23 cellular contexts compared by ENCODE assay signal in the genomic region with DNA sequence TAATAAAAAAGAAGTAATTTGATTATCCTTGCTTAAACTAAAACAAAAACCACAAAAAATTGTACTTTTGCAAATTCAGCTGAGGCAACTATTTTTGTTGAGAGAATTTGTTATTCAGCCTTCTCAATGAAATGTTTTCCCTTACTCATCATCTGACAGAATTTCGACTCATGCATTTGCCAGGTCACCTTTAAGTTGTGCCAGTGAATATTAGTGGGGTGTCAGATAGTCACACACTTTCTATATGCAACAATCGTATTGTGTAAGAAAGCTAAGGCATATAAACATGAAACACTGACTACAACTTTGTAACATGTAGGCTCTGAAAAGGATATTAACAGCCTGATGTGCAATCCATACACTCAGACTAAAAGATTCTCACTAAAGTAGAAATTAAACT.
DNase-seq lines count a peak whose midpoint lies in the region; ATAC-seq and TF ChIP-seq lines count a peak whose summit lies in the region.
"Had no signal": no experiment of that assay in that cellular context is flagged by ENCODE, and none has a peak within 500 bp of the region (broad histone marks: within the 10 kb centered on the region; RNA-seq: fewer than 3 reads in every experiment).

No MANE protein-coding gene starts in this region.

- H3K4me3 Mint-ChIP-seq in neural progenitor cell = no peak overlapping the region
- H3K4me3 Mint-ChIP-seq: CD14-positive monocyte; CD8-positive, alpha-beta memory T cell had no signal

- POLR2A ChIA-PET in SK-N-SH (lab: Yijun Ruan, JAX) = no interaction called here

- TF ChIP-seq EP300 in SK-N-SH (IDR thresholded peaks at IDR 0.05; ENCODE audit: borderline replicate concordance in 1 of 2, low read depth in 1 of 2, low read length in 1 of 2) = no peak

- H3K4me3 ChIP-seq in SK-N-SH (ENCODE audit: low read depth in 2 of 2, low read length in 1 of 2) (no peak overlapping the region), RWPE2 (ENCODE audit: severe bottlenecking) (no peak overlapping the region), epithelial cell of esophagus (ENCODE audit: low read length) (no peak overlapping the region), skeletal muscle cell (ENCODE audit: low read depth, low read length) (no peak overlapping the region), neural progenitor cell (no peak overlapping the region)
- H3K4me3 ChIP-seq: K562, MG63 had no signal

- H3K27ac ChIP-seq in SK-N-SH (ENCODE audit: low read depth in 2 of 2, low read length in 1 of 2) (no peak overlapping the region), RWPE2 (ENCODE audit: poor library complexity, severe bottlenecking) (peak overlapping the region; percentile 51), neural progenitor cell (no peak overlapping the region)
- H3K27ac ChIP-seq: 22Rv1 had no signal

- ATAC-seq in SK-N-SH treated with all-trans-retinoic acid at 6 μM for 48 hours (no peak), RWPE2 (ENCODE audit: low read depth) (peak; percentile 23; the same call in 1 of the 3 replicates), left cardiac atrium (no peak), GM19023 (IDR thresholded peaks at IDR 0.05; ENCODE audit: unreplicated experiment) (no peak)
- ATAC-seq: K562 had no signal

- H3K36me3 ChIP-seq in SK-N-SH (replicated peaks in 1 of 2; ENCODE audit: control insufficient read depth in 1 of 2, insufficient read depth in 2 of 2, low read length in 1 of 2) = no peaks in the 10 kb centered on the region
- no peaks in the 10 kb centered on the region for H3K36me3 ChIP-seq in RWPE2 (ENCODE audit: low read depth)
- no peaks in the 10 kb centered on the region for H3K36me3 ChIP-seq in neural progenitor cell
- H3K36me3 ChIP-seq: BE2C, MG63 had no signal

- no peaks in the 10 kb centered on the region; the same call in 1 of the 2 replicates for H3K9me2 ChIP-seq in SK-N-SH

- intact Hi-C loops in left cardiac atrium (cut with DNase I) = no loop called here

- TF ChIP-seq CTCF in SK-N-SH (IDR thresholded peaks at IDR 0.05) = no peak
- TF ChIP-seq CTCF in RWPE2 (IDR thresholded peaks at IDR 0.05; ENCODE audit: poor library complexity, severe bottlenecking) = no peak
- no peak for TF ChIP-seq CTCF in epithelial cell of esophagus (IDR thresholded peaks at IDR 0.05; ENCODE audit: insufficient read depth, low read depth, low read length, missing control alignments)
- no peak for TF ChIP-seq CTCF in neural progenitor cell (IDR thresholded peaks at IDR 0.05)

- H4K20me1 ChIP-seq in SK-N-SH (ENCODE audit: insufficient read depth) = no peaks in the 10 kb centered on the region
- H4K20me1 ChIP-seq in neural progenitor cell (ENCODE audit: low read depth) = no peaks in the 10 kb centered on the region

- peaks cover 3% of the 10 kb centered on the region for H3K36me3 Mint-ChIP-seq in neural progenitor cell
- H3K36me3 Mint-ChIP-seq: CD14-positive monocyte; CD8-positive, alpha-beta memory T cell had no signal

- no peaks in the 10 kb centered on the region for H3K27me3 Mint-ChIP-seq in neural progenitor cell (ENCODE audit: insufficient read depth, low read depth)
- H3K27me3 Mint-ChIP-seq: CD8-positive, alpha-beta memory T cell had no signal

- no peak for DNase-seq in SK-N-SH
- DNase-seq in RWPE2 (ENCODE audit: low spot score) = no peak
- peak; percentile 61 for DNase-seq in epithelial cell of esophagus (ENCODE audit: low read depth)
- peak; percentile 30 for DNase-seq in skeletal muscle cell (ENCODE audit: low read depth)
- DNase-seq in left cardiac atrium = no peak
- no peak for DNase-seq in neural progenitor cell (ENCODE audit: low spot score)
- DNase-seq: ACHN; BE2C; CD8-positive, alpha-beta memory T cell; DMS 273 treated with DMSO at 0.1 percent for 48 hours; DMS79; EL; GF-D8; H7; Kasumi-1; MG63; NCI-H2029; NCI-H526 treated with DMSO at 0.1 percent for 48 hours had no signal

- H3K79me2 ChIP-seq in SK-N-SH (ENCODE audit: insufficient read depth) = no peaks in the 10 kb centered on the region
- H3K79me2 ChIP-seq in neural progenitor cell (ENCODE audit: low read depth) = no peaks in the 10 kb centered on the region

- no peak for TF ChIP-seq RAD21 in SK-N-SH (IDR thresholded peaks at IDR 0.05; ENCODE audit: low read length)

- CTCF ChIA-PET in SK-N-SH (lab: Yijun Ruan, JAX) = no interaction called here

- H3K4me1 ChIP-seq in SK-N-SH (ENCODE audit: control insufficient read depth in 1 of 2, insufficient read depth in 2 of 2, low read depth in 1 of 2, low read length in 1 of 2) (no peaks in the 10 kb centered on the region), RWPE2 (ENCODE audit: insufficient read depth, poor library complexity, severe bottlenecking) (peaks cover 19% of the 10 kb centered on the region), neural progenitor cell (no peaks in the 10 kb centered on the region)
- H3K4me1 ChIP-seq: BE2C had no signal

- H3K9me3 Mint-ChIP-seq in neural progenitor cell = peaks cover 16% of the 10 kb centered on the region

- H3F3A ChIP-seq in SK-N-SH (replicated peaks; ENCODE audit: insufficient read depth) = peaks cover 11% of the 10 kb centered on the region
- no peaks in the 10 kb centered on the region for H3F3A ChIP-seq in neural progenitor cell (ENCODE audit: low read depth)

- H2AFZ ChIP-seq in SK-N-SH (ENCODE audit: low read depth) (peak overlapping the region; percentile 36), neural progenitor cell (replicated peaks) (no peak overlapping the region)

- no peak overlapping the region for H3K9ac ChIP-seq in SK-N-SH
- H3K9ac ChIP-seq in neural progenitor cell = no peak overlapping the region

- WGBS in SK-N-SH (ENCODE audit: low lambda C conversion rate) = 34% methylated on average over 2 of the region's 2 CpGs

- H3K4me2 ChIP-seq in SK-N-SH (no peak overlapping the region), neural progenitor cell (no peak overlapping the region)

- H3K27me3 ChIP-seq in SK-N-SH (ENCODE audit: insufficient read depth) (no peaks in the 10 kb centered on the region), RWPE2 (ENCODE audit: insufficient read depth, poor library complexity, severe bottlenecking) (no peaks in the 10 kb centered on the region), neural progenitor cell (no peaks in the 10 kb centered on the region)
- H3K27me3 ChIP-seq: BE2C, MG63 had no signal

- peaks cover 5% of the 10 kb centered on the region; the same call in 1 of the 2 replicates for H3K9me3 ChIP-seq in SK-N-SH
- H3K9me3 ChIP-seq in RWPE2 (ENCODE audit: severe bottlenecking) = no peaks in the 10 kb centered on the region
- H3K9me3 ChIP-seq in neural progenitor cell (ENCODE audit: low read depth) = no peaks in the 10 kb centered on the region
- H3K9me3 ChIP-seq: BE2C, MG63 had no signal

- no peaks in the 10 kb centered on the region for H3K4me1 Mint-ChIP-seq in neural progenitor cell
- H3K4me1 Mint-ChIP-seq: CD14-positive monocyte; CD8-positive, alpha-beta memory T cell had no signal

- H3K27ac Mint-ChIP-seq in neural progenitor cell = no peak overlapping the region
- H3K27ac Mint-ChIP-seq: CD14-positive monocyte; CD8-positive, alpha-beta memory T cell had no signal

TF ChIP-seq in SK-N-SH, 30 proteins besides CTCF, POLR2A, EP300 and RAD21:
- TF ChIP-seq GABPA (IDR thresholded peaks at IDR 0.05; ENCODE audit: low read depth) (no peak), FOXM1 (IDR thresholded peaks at IDR 0.05; ENCODE audit: low read depth) (no peak), ELF1 (IDR thresholded peaks at IDR 0.05) (no peak), NFIC (IDR thresholded peaks at IDR 0.05; ENCODE audit: borderline replicate concordance) (no peak), FOSL2 (IDR thresholded peaks at IDR 0.05; ENCODE audit: borderline replicate concordance, low read depth) (no peak), MEF2A (IDR thresholded peaks at IDR 0.05; ENCODE audit: borderline replicate concordance, low read depth) (no peak)
- TF ChIP-seq, protein P1, sequence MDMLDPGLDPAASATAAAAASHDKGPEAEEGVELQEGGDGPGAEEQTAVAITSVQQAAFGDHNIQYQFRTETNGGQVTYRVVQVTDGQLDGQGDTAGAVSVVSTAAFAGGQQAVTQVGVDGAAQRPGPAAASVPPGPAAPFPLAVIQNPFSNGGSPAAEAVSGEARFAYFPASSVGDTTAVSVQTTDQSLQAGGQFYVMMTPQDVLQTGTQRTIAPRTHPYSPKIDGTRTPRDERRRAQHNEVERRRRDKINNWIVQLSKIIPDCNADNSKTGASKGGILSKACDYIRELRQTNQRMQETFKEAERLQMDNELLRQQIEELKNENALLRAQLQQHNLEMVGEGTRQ (IDR thresholded peaks at IDR 0.05; ENCODE audit: borderline replicate concordance, low read depth, low read length) = no peak

TF ChIP-seq in SK-N-SH treated with all-trans-retinoic acid at 6 μM for 48 hours, 23 proteins besides CTCF, POLR2A, EP300 and RAD21:
- TF ChIP-seq, protein P2, sequence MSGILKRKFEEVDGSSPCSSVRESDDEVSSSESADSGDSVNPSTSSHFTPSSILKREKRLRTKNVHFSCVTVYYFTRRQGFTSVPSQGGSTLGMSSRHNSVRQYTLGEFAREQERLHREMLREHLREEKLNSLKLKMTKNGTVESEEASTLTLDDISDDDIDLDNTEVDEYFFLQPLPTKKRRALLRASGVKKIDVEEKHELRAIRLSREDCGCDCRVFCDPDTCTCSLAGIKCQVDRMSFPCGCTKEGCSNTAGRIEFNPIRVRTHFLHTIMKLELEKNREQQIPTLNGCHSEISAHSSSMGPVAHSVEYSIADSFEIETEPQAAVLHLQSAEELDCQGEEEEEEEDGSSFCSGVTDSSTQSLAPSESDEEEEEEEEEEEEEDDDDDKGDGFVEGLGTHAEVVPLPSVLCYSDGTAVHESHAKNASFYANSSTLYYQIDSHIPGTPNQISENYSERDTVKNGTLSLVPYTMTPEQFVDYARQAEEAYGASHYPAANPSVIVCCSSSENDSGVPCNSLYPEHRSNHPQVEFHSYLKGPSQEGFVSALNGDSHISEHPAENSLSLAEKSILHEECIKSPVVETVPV (CRISPR knock-in tag; IDR thresholded peaks at IDR 0.05) = no peak
- TF ChIP-seq ZNF70 (CRISPR knock-in tag; IDR thresholded peaks at IDR 0.05) (no peak), GLIS3 (CRISPR knock-in tag; IDR thresholded peaks at IDR 0.05) (no peak)
- TF ChIP-seq, protein P3, sequence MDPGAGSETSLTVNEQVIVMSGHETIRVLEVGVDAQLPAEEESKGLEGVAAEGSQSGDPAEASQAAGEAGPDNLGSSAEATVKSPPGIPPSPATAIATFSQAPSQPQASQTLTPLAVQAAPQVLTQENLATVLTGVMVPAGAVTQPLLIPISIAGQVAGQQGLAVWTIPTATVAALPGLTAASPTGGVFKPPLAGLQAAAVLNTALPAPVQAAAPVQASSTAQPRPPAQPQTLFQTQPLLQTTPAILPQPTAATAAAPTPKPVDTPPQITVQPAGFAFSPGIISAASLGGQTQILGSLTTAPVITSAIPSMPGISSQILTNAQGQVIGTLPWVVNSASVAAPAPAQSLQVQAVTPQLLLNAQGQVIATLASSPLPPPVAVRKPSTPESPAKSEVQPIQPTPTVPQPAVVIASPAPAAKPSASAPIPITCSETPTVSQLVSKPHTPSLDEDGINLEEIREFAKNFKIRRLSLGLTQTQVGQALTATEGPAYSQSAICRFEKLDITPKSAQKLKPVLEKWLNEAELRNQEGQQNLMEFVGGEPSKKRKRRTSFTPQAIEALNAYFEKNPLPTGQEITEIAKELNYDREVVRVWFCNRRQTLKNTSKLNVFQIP (CRISPR knock-in tag; IDR thresholded peaks at IDR 0.05; ENCODE audit: borderline replicate concordance, low read depth) = no peak

Comparison
In these comparisons a context has a peak if more than half of its experiments do, and no peak if none do; other contexts are left out.
1. DNase-seq: peak in epithelial cell of esophagus (single experiment) and skeletal muscle cell (single experiment); none in SK-N-SH (single experiment), RWPE2 (single experiment), left cardiac atrium (single experiment) and neural progenitor cell (single experiment).